ENCODE assay signal across 1 cellular context in genomic region chrX:46683023-46683422, GRCh38.
TF ChIP-seq lines count a peak whose summit lies in the region.

No MANE protein-coding gene starts in this region.

TF ChIP-seq in HepG2, 621 proteins besides CTCF, POLR2A, EP300 and RAD21 (continued from another document):
- no peak for TF ChIP-seq ZNF788 (CRISPR knock-in tag; IDR thresholded peaks at IDR 0.05; ENCODE audit: borderline replicate concordance)
